ENCODE assay signal across 20 cellular contexts in genomic region chr6:132499757-132500156, GRCh38. TPM values are rescaled to one million over a fixed set of nuclear protein-coding genes. Genes with fewer than 3 reads are reported as not detected.
DNase-seq lines count a peak whose midpoint lies in the region; ATAC-seq and TF ChIP-seq lines count a peak whose summit lies in the region.
"Had no signal": no experiment of that assay in that cellular context is flagged by ENCODE, and none has a peak within 500 bp of the region (broad histone marks: within the 10 kb centered on the region; RNA-seq: fewer than 3 reads in every experiment).

No MANE protein-coding gene starts in this region.

- no peak overlapping the region for H3K27ac ChIP-seq in HL-60 (replicated peaks)
- H3K27ac ChIP-seq: cardiac muscle cell, KMS-11, testis had no signal

- peak overlapping the region; percentile 37 for H3K4me3 Mint-ChIP-seq in dendritic cell treated with granulocyte-macrophage colony-stimulating factor and Interleukin-4, amounts not matched to agents 40 ng/mL and 50 ng/mL, for 4 days
- no peak overlapping the region for H3K4me3 Mint-ChIP-seq in natural killer cell
- H3K4me3 Mint-ChIP-seq: activated naive CD8-positive, alpha-beta T cell treated with anti-CD3 and anti-CD28 coated beads, Interleukin-2, amount 10 ng/mL, durations not matched to agents 7 days and 5 days; neural crest cell had no signal

- H3K9me3 Mint-ChIP-seq in dendritic cell treated with granulocyte-macrophage colony-stimulating factor and Interleukin-4, amounts not matched to agents 40 ng/mL and 50 ng/mL, for 4 days, result no peaks in the 10 kb centered on the region
- no peaks in the 10 kb centered on the region for H3K9me3 Mint-ChIP-seq in natural killer cell
- H3K9me3 Mint-ChIP-seq: activated naive CD8-positive, alpha-beta T cell treated with anti-CD3 and anti-CD28 coated beads, Interleukin-2, amount 10 ng/mL, durations not matched to agents 7 days and 5 days had no signal

- DNase-seq in HL-60 (ENCODE audit: low read depth in 1 of 2, low spot score in 1 of 2) (peak; percentile 39 to 40), NOMO-1 treated with dmso at 0.1 percent for 144 hours (lab: John Stamatoyannopoulos, UW; ENCODE audit: unreplicated experiment) (peak; percentile 8), natural killer cell (no peak), GM20000 (ENCODE audit: low spot score) (no peak), hepatic stellate cell (ENCODE audit: low spot score) (no peak)
- no peak for DNase-seq in activated CD4-positive, alpha-beta T cell treated with anti-CD3 and anti-CD28 coated beads, Interleukin-2, amount 50 U/mL, for 1 hour
- DNase-seq: activated CD4-positive, alpha-beta T cell treated with anti-CD3 and anti-CD28 coated beads for 4 hours; activated naive CD8-positive, alpha-beta T cell treated with anti-CD3 and anti-CD28 coated beads, Interleukin-2, amount 10 ng/mL, durations not matched to agents 7 days and 5 days; effector memory CD4-positive, alpha-beta T cell; NCI-H510A treated with DMSO at 0.1 percent for 48 hours; retina; RPMI8226; T-helper 2 cell; testis had no signal

- H3K4me1 Mint-ChIP-seq in dendritic cell treated with granulocyte-macrophage colony-stimulating factor and Interleukin-4, amounts not matched to agents 40 ng/mL and 50 ng/mL, for 4 days (ENCODE audit: low read depth), result peaks cover 55% of the 10 kb centered on the region
- peaks cover 51 to 58% of the 10 kb centered on the region in 2 donors for H3K4me1 Mint-ChIP-seq in natural killer cell
- H3K4me1 Mint-ChIP-seq: neural crest cell had no signal

- intact Hi-C loops in dendritic cell treated with granulocyte-macrophage colony-stimulating factor and Interleukin-4, amounts not matched to agents 40 ng/mL and 50 ng/mL, for 4 days (cut with micrococcal nuclease), result loop anchor here (1.0 kb wide), 1 partner anchor 11 kb away; no protein-coding TSS in a partner anchor
- intact Hi-C loops in natural killer cell (cut with micrococcal nuclease), result no loop called here

- no peak overlapping the region for H3K4me3 ChIP-seq in HL-60 (replicated peaks; ENCODE audit: insufficient read depth, low read length)
- H3K4me3 ChIP-seq: cardiac muscle cell, testis had no signal

- H3K27me3 Mint-ChIP-seq in dendritic cell treated with granulocyte-macrophage colony-stimulating factor and Interleukin-4, amounts not matched to agents 40 ng/mL and 50 ng/mL, for 4 days, result no peaks in the 10 kb centered on the region
- H3K27me3 Mint-ChIP-seq in natural killer cell (ENCODE audit: low read depth in 2 of 2), result no peaks in the 10 kb centered on the region
- H3K27me3 Mint-ChIP-seq: activated naive CD8-positive, alpha-beta T cell treated with anti-CD3 and anti-CD28 coated beads, Interleukin-2, amount 10 ng/mL, durations not matched to agents 7 days and 5 days had no signal

- ATAC-seq in natural killer cell (peak in 1 of 3 donors; percentile 24), HG02588 (IDR thresholded peaks at IDR 0.05; ENCODE audit: unreplicated experiment) (no peak)

- peak overlapping the region; percentile 39 for H3K27ac Mint-ChIP-seq in dendritic cell treated with granulocyte-macrophage colony-stimulating factor and Interleukin-4, amounts not matched to agents 40 ng/mL and 50 ng/mL, for 4 days
- peak overlapping the region; percentile 22 to 36 for H3K27ac Mint-ChIP-seq in natural killer cell
- H3K27ac Mint-ChIP-seq: activated naive CD8-positive, alpha-beta T cell treated with anti-CD3 and anti-CD28 coated beads, Interleukin-2, amount 10 ng/mL, durations not matched to agents 7 days and 5 days had no signal

- TF ChIP-seq CTCF in HL-60 (IDR thresholded peaks at IDR 0.05; ENCODE audit: insufficient read depth, low read length) (no peak), natural killer cell (IDR thresholded peaks at IDR 0.05) (no peak), GM20000 (IDR thresholded peaks at IDR 0.05; ENCODE audit: extremely low read depth, missing control alignments) (no peak)

- peaks cover 70% of the 10 kb centered on the region for H3K36me3 Mint-ChIP-seq in dendritic cell treated with granulocyte-macrophage colony-stimulating factor and Interleukin-4, amounts not matched to agents 40 ng/mL and 50 ng/mL, for 4 days (ENCODE audit: low read depth)
- H3K36me3 Mint-ChIP-seq in natural killer cell, result peaks cover 4% of the 10 kb centered on the region

- no peaks in the 10 kb centered on the region for H3K27me3 ChIP-seq in HL-60 (ENCODE audit: insufficient read depth, poor library complexity, severe bottlenecking)
- H3K27me3 ChIP-seq: cardiac muscle cell, testis had no signal

RNA-seq across cellular contexts. Expression of gene STX7, which starts 13.2 kb away (rescaled TPM):
- 10 to 100 TPM; 37.3 to 49.9 (median 39.5) TPM for total RNA-seq in natural killer cell

RNA-seq across cellular contexts. Expression of gene TAAR9, which starts 38.3 kb away (rescaled TPM):
- total RNA-seq in natural killer cell, result not detected
- total RNA-seq: activated naive CD8-positive, alpha-beta T cell treated with anti-CD3 and anti-CD28 coated beads, Interleukin-2, amount 10 ng/mL, durations not matched to agents 7 days and 5 days; cardiac muscle cell; liver; neural crest cell had no signal

RNA-seq across cellular contexts. Expression of gene TAAR8, which starts 52.7 kb away (rescaled TPM):
- not detected for total RNA-seq in natural killer cell
- total RNA-seq: activated naive CD8-positive, alpha-beta T cell treated with anti-CD3 and anti-CD28 coated beads, Interleukin-2, amount 10 ng/mL, durations not matched to agents 7 days and 5 days; cardiac muscle cell; liver; neural crest cell; testis had no signal

Comparison
In these comparisons a context has a peak if more than half of its experiments do, and no peak if none do; other contexts are left out.
1. DNase-seq: peak in HL-60 (2 of 2) and NOMO-1 treated with dmso at 0.1 percent for 144 hours (single experiment); none in natural killer cell (single experiment), GM20000 (single experiment), activated CD4-positive, alpha-beta T cell treated with anti-CD3 and anti-CD28 coated beads, Interleukin-2, amount 50 U/mL, for 1 hour (single experiment) and hepatic stellate cell (single experiment).